9 cellular contexts compared by ENCODE assay signal in genomic region chr10:71397340-71398212, GRCh38. TPM values are rescaled to one million over a fixed set of nuclear protein-coding genes. Genes with fewer than 3 reads are reported as not detected.
DNase-seq lines count a peak whose midpoint lies in the region; ATAC-seq, FAIRE-seq and TF ChIP-seq lines count a peak whose summit lies in the region.
"Had no signal": no experiment of that assay in that cellular context is flagged by ENCODE, and none has a peak within 500 bp of the region (broad histone marks: within the 10 kb centered on the region; RNA-seq: fewer than 3 reads in every experiment).

No MANE protein-coding gene starts in this region.

- H3K36me3 Mint-ChIP-seq in activated CD4-positive, alpha-beta T cell treated with anti-CD3 and anti-CD28 coated beads for 36 hours (ENCODE audit: low read depth) = no peaks in the 10 kb centered on the region
- H3K36me3 Mint-ChIP-seq: CD4-positive, CD25-positive, alpha-beta regulatory T cell had no signal

- no peak overlapping the region for H3K27ac Mint-ChIP-seq in activated CD4-positive, alpha-beta T cell treated with anti-CD3 and anti-CD28 coated beads for 36 hours
- H3K27ac Mint-ChIP-seq: CD4-positive, CD25-positive, alpha-beta regulatory T cell had no signal

- no peak for TF ChIP-seq RAD21 in GM12878 (IDR thresholded peaks at IDR 0.05; ENCODE audit: insufficient read depth, low read depth, low read length)

- SMC1A ChIA-PET in GM12878 (lab: Charles Lee; ENCODE audit: uncharacterized antibody, unreplicated experiment) = no interaction called here

- CTCF ChIA-PET in activated CD4-positive, alpha-beta T cell treated with anti-CD3 and anti-CD28 coated beads for 36 hours (lab: Charles Lee) = interaction anchor here (0.7 to 4.5 kb wide), 5 partner anchors 9 to 398 kb away, joined by 3 to 37 read pairs (median 3); no protein-coding TSS in a partner anchor
- CTCF ChIA-PET in GM12878 (lab: Yijun Ruan, JAX) = interaction anchor here (0.5 to 3.6 kb wide), 2 partner anchors 78 to 94 kb away, joined by 3 to 13 read pairs; partner anchors contain the start of gene SLC29A3

- no peaks in the 10 kb centered on the region for H3K9me3 Mint-ChIP-seq in activated CD4-positive, alpha-beta T cell treated with anti-CD3 and anti-CD28 coated beads for 36 hours (ENCODE audit: low read depth)

- H3K9ac ChIP-seq in GM12878 (ENCODE audit: control insufficient read depth, insufficient read depth, low read length) = no peak overlapping the region

- H3K4me3 Mint-ChIP-seq in activated CD4-positive, alpha-beta T cell treated with anti-CD3 and anti-CD28 coated beads for 36 hours = peak overlapping the region; percentile 45

- no peak for TF ChIP-seq EP300 in GM12878 (IDR thresholded peaks at IDR 0.05; ENCODE audit: borderline replicate concordance in 1 of 2, control insufficient read depth in 1 of 2, low read depth in 2 of 2, low read length in 2 of 2)

- H3K27ac ChIP-seq in GM12878 (ENCODE audit: control insufficient read depth, insufficient read depth) = no peak overlapping the region
- H3K27ac ChIP-seq in lung (ENCODE audit: low read depth in 1 of 2, low read length in 1 of 2) = no peak overlapping the region
- no peak overlapping the region for H3K27ac ChIP-seq in thymus (ENCODE audit: low read depth)

- no peak for TF ChIP-seq POLR2A in GM12878 (IDR thresholded peaks at IDR 0.05; ENCODE audit: low read depth, low read length)

- peaks cover 8% of the 10 kb centered on the region for H3K4me1 Mint-ChIP-seq in activated CD4-positive, alpha-beta T cell treated with anti-CD3 and anti-CD28 coated beads for 36 hours

- intact Hi-C loops in activated CD4-positive, alpha-beta T cell treated with anti-CD3 and anti-CD28 coated beads for 36 hours (cut with DNase I, micrococcal nuclease) = loop anchor here in 1 of 2 experiments (5.0 kb wide), 3 partner anchors 175 to 415 kb away; no protein-coding TSS in a partner anchor
- intact Hi-C loops in GM12878 (cut with micrococcal nuclease; ENCODE audit: unreplicated experiment) = no loop called here

- H3K9me3 ChIP-seq in GM12878 (replicated peaks; ENCODE audit: control insufficient read depth, insufficient read depth, low read length) (no peaks in the 10 kb centered on the region), lung (ENCODE audit: control insufficient read depth in 2 of 2, insufficient read depth in 1 of 2, low read length in 1 of 2) (no peaks in the 10 kb centered on the region), thymus (ENCODE audit: control insufficient read depth) (no peaks in the 10 kb centered on the region)

- no peak for ATAC-seq in activated CD4-positive, alpha-beta T cell treated with anti-CD3 and anti-CD28 coated beads for 36 hours
- ATAC-seq in GM12878 (no peak), lung (ENCODE audit: insufficient read depth, low FRiP score) (no peak), HG02571 (IDR thresholded peaks at IDR 0.05; ENCODE audit: unreplicated experiment) (no peak), GM19324 (IDR thresholded peaks at IDR 0.05; ENCODE audit: low FRiP score, unreplicated experiment) (no peak)

- 23% methylated on average over 63 of the region's 75 CpGs for WGBS in GM12878 (ENCODE audit: insufficient coverage, insufficient replicate concordance, low lambda C conversion rate, missing lambda C conversion rate)
- WGBS in lung, 2 donors = 3% methylated on average over 62 to 75 of the region's 75 CpGs
- 3% methylated on average over 75 of the region's 75 CpGs for WGBS in thymus

- no peak for DNase-seq in activated CD4-positive, alpha-beta T cell treated with anti-CD3 and anti-CD28 coated beads for 36 hours
- no peak for DNase-seq in activated CD4-positive, alpha-beta T cell treated with anti-CD3 and anti-CD28 coated beads, Interleukin-2, amount 50 U/mL, for 48 hours
- no peak for DNase-seq in GM12878 (ENCODE audit: low read depth, low spot score)
- DNase-seq in lung (ENCODE audit: low spot score) = no peak
- no peak for DNase-seq in T1000 (lab: John Stamatoyannopoulos, UW)
- DNase-seq: CD4-positive, CD25-positive, alpha-beta regulatory T cell had no signal

- BruUV-seq in GM12878 (replicated peaks; lab: Mats Ljungman, UMichigan) = no TSS peak

- in situ Hi-C loops in GM12878 (cut with MboI) = no loop called here

- RAD21 ChIA-PET in GM12878 (lab: Charles Lee; ENCODE audit: unreplicated experiment) = interaction anchor here (0.6 kb wide), 1 partner anchor 278 kb away, joined by 3 read pairs; no protein-coding TSS in a partner anchor

- no peak overlapping the region for H3K4me3 ChIP-seq in GM12878
- H3K4me3 ChIP-seq in lung = peak overlapping the region; percentile 18
- H3K4me3 ChIP-seq in thymus (ENCODE audit: low read length) = peak overlapping the region; percentile 54

- POLR2A ChIA-PET in activated CD4-positive, alpha-beta T cell treated with anti-CD3 and anti-CD28 coated beads for 36 hours (lab: Charles Lee) = interaction anchor here (0.5 to 0.6 kb wide), 3 partner anchors 19 to 346 kb away, joined by 3 read pairs; no protein-coding TSS in a partner anchor
- POLR2A ChIA-PET in GM12878 (lab: Charles Lee) = interaction anchor here (0.6 kb wide), 1 partner anchor 855 kb away, joined by 4 read pairs; no protein-coding TSS in a partner anchor

- no peak for FAIRE-seq in GM12878 (lab: Jason Lieb, UNC)

- H4K20me1 ChIP-seq in GM12878 (ENCODE audit: control insufficient read depth, insufficient read depth) = peaks cover 3% of the 10 kb centered on the region; the same call in 1 of the 2 replicates

- H3K4me1 ChIP-seq in GM12878 (ENCODE audit: control insufficient read depth, insufficient read depth, low read length) = no peaks in the 10 kb centered on the region
- peaks cover 0 to 10% of the 10 kb centered on the region in 2 donors for H3K4me1 ChIP-seq in lung (ENCODE audit: control insufficient read depth in 2 of 2, insufficient read depth in 2 of 2, low read length in 2 of 2)
- H3K4me1 ChIP-seq in thymus (ENCODE audit: control insufficient read depth, insufficient read depth, low read length) = peaks cover 8% of the 10 kb centered on the region

- no peak overlapping the region for H2AFZ ChIP-seq in GM12878 (ENCODE audit: control insufficient read depth, low read depth, low read length)

- H3K27me3 ChIP-seq in GM12878 (replicated peaks in 1 of 2; ENCODE audit: control insufficient read depth in 2 of 2, insufficient read depth in 2 of 2, low read length in 1 of 2) (peaks cover 22 to 25% of the 10 kb centered on the region in 2 experiments), lung (ENCODE audit: control insufficient read depth, insufficient read depth) (no peaks in the 10 kb centered on the region), thymus (ENCODE audit: control insufficient read depth, insufficient read depth) (peaks cover 36% of the 10 kb centered on the region)

- peak overlapping the region; percentile 42; the same call in 1 of the 2 replicates for H3K4me2 ChIP-seq in GM12878 (ENCODE audit: control insufficient read depth, insufficient read depth)

- peaks cover 49% of the 10 kb centered on the region for H3K27me3 Mint-ChIP-seq in activated CD4-positive, alpha-beta T cell treated with anti-CD3 and anti-CD28 coated beads for 36 hours

- H3K36me3 ChIP-seq in GM12878 (ENCODE audit: control insufficient read depth in 2 of 2, insufficient read depth in 2 of 2, low read length in 1 of 2) (no peaks in the 10 kb centered on the region), lung (ENCODE audit: control insufficient read depth in 2 of 2, insufficient read depth in 2 of 2, low read length in 2 of 2) (no peaks in the 10 kb centered on the region), thymus (ENCODE audit: control insufficient read depth, insufficient read depth) (no peaks in the 10 kb centered on the region)

- H3K79me2 ChIP-seq in GM12878 (ENCODE audit: control insufficient read depth, insufficient read depth, low read length) = no peaks in the 10 kb centered on the region

- no peak for TF ChIP-seq CTCF in GM12878 (IDR thresholded peaks at IDR 0.05 in 2 of 3, conservative IDR thresholded peaks at IDR 0.05 in 1 of 3; ENCODE audit: control insufficient read depth in 2 of 3, extremely low read depth in 1 of 3, insufficient read depth in 1 of 3, low read depth in 3 of 3, low read length in 3 of 3)
- TF ChIP-seq CTCF in lung (IDR thresholded peaks at IDR 0.05; ENCODE audit: control extremely low read depth, extremely low read depth) = no peak

TF ChIP-seq in GM12878, 131 proteins besides CTCF, POLR2A, EP300 and RAD21:
- no peak for TF ChIP-seq JUND (IDR thresholded peaks at IDR 0.05; ENCODE audit: low read depth, low read length)
- TF ChIP-seq HDAC6 (IDR thresholded peaks at IDR 0.05; ENCODE audit: unreplicated experiment) = peak; percentile 43
- TF ChIP-seq RB1 (IDR thresholded peaks at IDR 0.05; ENCODE audit: borderline replicate concordance) = no peak
- no peak for TF ChIP-seq MTA3 (IDR thresholded peaks at IDR 0.05; ENCODE audit: borderline replicate concordance, low read length)
- no peak for TF ChIP-seq SP1 (IDR thresholded peaks at IDR 0.05; ENCODE audit: low read depth, low read length)
- TF ChIP-seq EZH2 (IDR thresholded peaks at IDR 0.05; ENCODE audit: borderline replicate concordance, control insufficient read depth, low read depth, low read length) = peak; percentile 92; the same call in 1 of the 2 replicates

RNA-seq across cellular contexts. Expression of gene CDH23, which starts 0.9 kb away (rescaled TPM):
- 1 to 10 TPM; 1.5 to 1.6 TPM for total RNA-seq in activated CD4-positive, alpha-beta T cell treated with anti-CD3 and anti-CD28 coated beads for 36 hours
- total RNA-seq in GM12878 (2013; cell fraction: nucleolus; rRNA removed) = 0.65 and 1.0 TPM in 2 replicates
- 0.22 and 0.40 TPM in 2 replicates for total RNA-seq in GM12878 (2014; rRNA removed)
- 0.14 and 0.22 TPM in 2 replicates for total RNA-seq in GM12878 (2014; rRNA removed; fragmentation: Illumina TruSeq; extraction: Trizol)
- 0.16 and 0.26 TPM in 2 replicates for total RNA-seq in GM12878 (2021)
- polyA plus RNA-seq in GM12878 (2011; ENCODE audit: low read depth) = 0.05 TPM
- 0.04 and 0.12 TPM in 2 replicates for polyA plus RNA-seq in GM12878 (2011; rRNA removed)
- polyA plus RNA-seq in GM12878 (2011; cell fraction: cytosol; rRNA removed) = 0.10 and 0.12 TPM in 2 replicates
- polyA plus RNA-seq in GM12878 (2011; cell fraction: nucleus; rRNA removed) = 0.31 and 0.37 TPM in 2 replicates
- 0.18 and 0.25 TPM in 2 replicates for polyA plus RNA-seq in GM12878 (2012)
- polyA plus RNA-seq in GM12878 (2014; fragmentation: Illumina TruSeq; extraction: Trizol) = 0.03 and 0.13 TPM in 2 replicates
- polyA plus RNA-seq in GM12878 (2014; fragmentation: Nextera tagmentation; extraction: Ambion mirVana) = under 1 TPM in 1 of 2 experiments, not detected in 1; 0.09 TPM
- 0.15 and 0.34 TPM in 2 replicates for polyA plus RNA-seq in GM12878 (2014; rRNA removed)
- under 1 TPM; 0.12 to 0.15 TPM for polyA plus RNA-seq in GM12878 (2016; fragmentation: Nextera tagmentation; extraction: Ambion mirVana)
- 0.05 TPM in 1 of 2 replicates, not detected in the other for polyA minus RNA-seq in GM12878 (2011; rRNA and poly(A)+ RNA removed)
- not detected in 2 replicates for polyA minus RNA-seq in GM12878 (2011; cell fraction: cytosol; rRNA and poly(A)+ RNA removed)
- polyA minus RNA-seq in GM12878 (2011; cell fraction: nucleus; rRNA and poly(A)+ RNA removed) = 0.10 TPM in 1 of 2 replicates, not detected in the other
- total RNA-seq in lung = 10 to 100 TPM in 1 of 2 donors, 1 to 10 TPM in 1; 6.8 to 29.5 TPM
- polyA plus RNA-seq in lung = 1 to 10 TPM; 4.5 to 5.2 TPM
- polyA plus RNA-seq in thymus = 9.1 TPM
